9 cellular contexts compared by ENCODE assay signal in the genomic region with DNA sequence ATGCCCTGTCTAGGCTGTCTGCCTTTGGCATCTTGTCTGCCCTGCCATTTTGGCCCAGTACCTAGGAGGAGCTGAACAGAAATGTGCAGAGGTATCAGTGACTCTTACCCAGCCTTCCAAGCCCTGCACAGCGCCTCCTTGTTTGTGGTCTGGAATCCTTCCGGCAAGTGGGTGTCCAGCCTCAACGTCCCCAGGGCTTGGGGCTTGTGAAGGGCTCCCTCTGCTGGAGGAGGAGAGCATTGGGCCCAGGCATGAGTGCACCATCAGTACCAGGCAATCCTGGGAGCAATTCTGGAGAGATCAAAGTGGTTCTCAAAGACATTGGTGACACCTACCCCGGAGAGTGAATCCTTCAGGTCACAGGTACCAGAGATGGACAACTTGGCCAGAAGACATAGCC. TPM values are rescaled to one million over a fixed set of nuclear protein-coding genes. Genes with fewer than 3 reads are reported as not detected.
A peak's percentile ranks its signal among the peaks of the same experiment; 100 is the strongest.
DNase-seq lines count a peak whose midpoint lies in the region; ATAC-seq and TF ChIP-seq lines count a peak whose summit lies in the region.
"Had no signal": no experiment of that assay in that cellular context is flagged by ENCODE, and none has a peak within 500 bp of the region (broad histone marks: within the 10 kb centered on the region; RNA-seq: fewer than 3 reads in every experiment).

No MANE protein-coding gene starts in this region.

- CTCF ChIA-PET in CD4-positive, alpha-beta memory T cell (lab: Charles Lee; ENCODE audit: partially characterized antibody), result interaction anchor here (0.9 to 2.2 kb wide), 4 partner anchors 13 to 124 kb away, joined by 3 to 18 read pairs (median 6); no protein-coding TSS in a partner anchor

- POLR2A ChIA-PET in CD4-positive, alpha-beta memory T cell (lab: Charles Lee; ENCODE audit: partially characterized antibody), result no interaction called here

- peak in 3 of 5 donors; percentile 9 to 26 (median 13) for DNase-seq in CD4-positive, alpha-beta memory T cell
- DNase-seq in HAP-1 (ENCODE audit: low spot score in 2 of 2) (peak; percentile 19 to 65), kidney epithelial cell (ENCODE audit: low read depth) (no peak), kidney glomerular epithelial cell (lab: John Stamatoyannopoulos, UW) (no peak), NCI-H2081 treated with DMSO at 0.1 percent for 48 hours (lab: John Stamatoyannopoulos, UW) (no peak), SW 1271 (lab: John Stamatoyannopoulos, UW) (no peak)
- peak; percentile 33 to 40 for DNase-seq in activated CD4-positive, alpha-beta T cell treated with anti-CD3 and anti-CD28 coated beads, Interleukin-2, amount 50 U/mL, for 48 hours

- no peaks in the 10 kb centered on the region for H3K36me3 ChIP-seq in CD4-positive, alpha-beta memory T cell (ENCODE audit: insufficient read depth, low read length)
- no peaks in the 10 kb centered on the region for H3K36me3 ChIP-seq in HAP-1 (replicated peaks)
- H3K36me3 ChIP-seq in kidney epithelial cell (ENCODE audit: control insufficient read depth, insufficient read depth, low read length), result no peaks in the 10 kb centered on the region

- H3K27ac ChIP-seq in CD4-positive, alpha-beta memory T cell (ENCODE audit: low read depth, low read length), result no peak overlapping the region
- H3K27ac ChIP-seq: epithelial cell of prostate had no signal

- H3K27me3 Mint-ChIP-seq in CD4-positive, alpha-beta memory T cell, result peaks cover 6 to 23% of the 10 kb centered on the region in 2 donors

- H3K4me3 Mint-ChIP-seq in CD4-positive, alpha-beta memory T cell, result no peak overlapping the region

- no peaks in the 10 kb centered on the region for H3K36me3 Mint-ChIP-seq in CD4-positive, alpha-beta memory T cell

- H3K9me3 ChIP-seq in CD4-positive, alpha-beta memory T cell (ENCODE audit: control insufficient read depth in 1 of 2, low read length in 2 of 2), result no peaks in the 10 kb centered on the region
- H3K9me3 ChIP-seq in HAP-1, result no peaks in the 10 kb centered on the region

- peak; percentile 25 for TF ChIP-seq CTCF in kidney epithelial cell (IDR thresholded peaks at IDR 0.05; ENCODE audit: insufficient read depth, low read length, poor library complexity, severe bottlenecking)

- ATAC-seq in HG03378 (IDR thresholded peaks at IDR 0.05; ENCODE audit: unreplicated experiment), result no peak

- H3K9me3 Mint-ChIP-seq in CD4-positive, alpha-beta memory T cell, result no peaks in the 10 kb centered on the region

- no peak overlapping the region for H3K4me3 ChIP-seq in CD4-positive, alpha-beta memory T cell (ENCODE audit: low read length in 2 of 2)
- no peak overlapping the region for H3K4me3 ChIP-seq in HAP-1
- no peak overlapping the region for H3K4me3 ChIP-seq in kidney epithelial cell (ENCODE audit: low read depth, low read length)

- H3K27me3 ChIP-seq in CD4-positive, alpha-beta memory T cell (ENCODE audit: insufficient read depth, low read length), result no peaks in the 10 kb centered on the region
- H3K27me3 ChIP-seq in HAP-1 (ENCODE audit: low read depth), result no peaks in the 10 kb centered on the region
- no peaks in the 10 kb centered on the region for H3K27me3 ChIP-seq in kidney epithelial cell (ENCODE audit: control insufficient read depth, insufficient read depth, low read length)

- in situ Hi-C loops in HAP-1 (cut with MboI; ENCODE audit: low sequenced_read_pairs), result no loop called here

- H3K4me1 ChIP-seq in CD4-positive, alpha-beta memory T cell (ENCODE audit: insufficient read depth, low read length), result no peaks in the 10 kb centered on the region
- peaks cover 3% of the 10 kb centered on the region; the same call in 1 of the 2 replicates for H3K4me1 ChIP-seq in HAP-1

- H3K4me1 Mint-ChIP-seq in CD4-positive, alpha-beta memory T cell, result no peaks in the 10 kb centered on the region

- intact Hi-C loops in CD4-positive, alpha-beta memory T cell (cut with micrococcal nuclease), result loop anchor here (1.0 to 5.0 kb wide), 3 partner anchors 122 to 256 kb away; no protein-coding TSS in a partner anchor

- no peak overlapping the region for H3K27ac Mint-ChIP-seq in CD4-positive, alpha-beta memory T cell

RNA-seq across cellular contexts. Expression of gene TCL1B, which starts 2.4 kb away (rescaled TPM):
- not detected for total RNA-seq in CD4-positive, alpha-beta memory T cell
- not detected for polyA plus RNA-seq in CD4-positive, alpha-beta memory T cell
- total RNA-seq in kidney epithelial cell, result not detected in 2 replicates

RNA-seq across cellular contexts. Expression of gene TCL1A, which starts 30.1 kb away (rescaled TPM):
- total RNA-seq in CD4-positive, alpha-beta memory T cell, result not detected
- under 1 TPM in 1 of 2 donors, not detected in 1; 0.71 TPM for polyA plus RNA-seq in CD4-positive, alpha-beta memory T cell
- not detected in 2 replicates for total RNA-seq in kidney epithelial cell

Comparison
In these comparisons a context has a peak if more than half of its experiments do, and no peak if none do; other contexts are left out.
1. DNase-seq: peak in CD4-positive, alpha-beta memory T cell (3 of 5), HAP-1 (2 of 2) and activated CD4-positive, alpha-beta T cell treated with anti-CD3 and anti-CD28 coated beads, Interleukin-2, amount 50 U/mL, for 48 hours (2 of 2); none in kidney epithelial cell (single experiment), kidney glomerular epithelial cell (single experiment), NCI-H2081 treated with DMSO at 0.1 percent for 48 hours (single experiment) and SW 1271 (0 of 2).